In genomic region chr2:134250840-134251461, GRCh38 we compare ENCODE assay signal across 15 cellular contexts. TPM values are rescaled to one million over a fixed set of nuclear protein-coding genes. Genes with fewer than 3 reads are reported as not detected.
DNase-seq lines count a peak whose midpoint lies in the region; ATAC-seq and TF ChIP-seq lines count a peak whose summit lies in the region.
"Had no signal": no experiment of that assay in that cellular context is flagged by ENCODE, and none has a peak within 500 bp of the region (broad histone marks: within the 10 kb centered on the region; RNA-seq: fewer than 3 reads in every experiment).

No MANE protein-coding gene starts in this region.

- H3K36me3 Mint-ChIP-seq in activated B cell treated with CpG ODN at 0.5 μM for 24 hours (ENCODE audit: low read depth): peaks cover 9% of the 10 kb centered on the region
- H3K36me3 Mint-ChIP-seq in stimulated activated naive B cell treated with anti-CD40 and anti-IgM and Interleukin-4, amounts not matched to agents 10 μg/mL and 1 μg/mL and 100 μg/mL, for 72 hours: peaks cover 8 to 25% of the 10 kb centered on the region in 2 donors

- H2AFZ ChIP-seq in Loucy (ENCODE audit: low read length): no peak overlapping the region

- peak overlapping the region; percentile 57 for H3K4me3 Mint-ChIP-seq in activated B cell treated with CpG ODN at 0.5 μM for 24 hours
- peak overlapping the region; percentile 66 to 70 for H3K4me3 Mint-ChIP-seq in stimulated activated naive B cell treated with anti-CD40 and anti-IgM and Interleukin-4, amounts not matched to agents 10 μg/mL and 1 μg/mL and 100 μg/mL, for 72 hours

- peaks cover 95% of the 10 kb centered on the region for H3K4me1 Mint-ChIP-seq in activated B cell treated with CpG ODN at 0.5 μM for 24 hours
- H3K4me1 Mint-ChIP-seq in stimulated activated naive B cell treated with anti-CD40 and anti-IgM and Interleukin-4, amounts not matched to agents 10 μg/mL and 1 μg/mL and 100 μg/mL, for 72 hours: peaks cover 77 to 97% of the 10 kb centered on the region in 2 donors

- WGBS in heart right ventricle, 2 donors: 87 to 93% methylated on average over 8 of the region's 8 CpGs

- TF ChIP-seq CTCF in heart right ventricle (IDR thresholded peaks at IDR 0.05) (no peak), Loucy (conservative IDR thresholded peaks at IDR 0.05; ENCODE audit: low read length) (no peak), activated B cell treated with CpG ODN at 0.5 μM for 24 hours (IDR thresholded peaks at IDR 0.05) (no peak)

- no peaks in the 10 kb centered on the region for H3F3A ChIP-seq in Loucy (ENCODE audit: low read depth)

- H3K4me3 ChIP-seq in heart right ventricle: no peak overlapping the region
- H3K4me3 ChIP-seq in Loucy (ENCODE audit: low read length, poor library complexity, severe bottlenecking): peak overlapping the region; percentile 15
- H3K4me3 ChIP-seq: stomach had no signal

- CTCF ChIA-PET in activated B cell treated with CpG ODN at 0.5 μM for 24 hours (lab: Charles Lee): interaction anchor here (0.9 to 4.7 kb wide), 8 partner anchors 12 to 364 kb away, joined by 3 to 28 read pairs (median 8); no protein-coding TSS in a partner anchor

- no peaks in the 10 kb centered on the region for H3K9me2 ChIP-seq in Loucy (replicated peaks; ENCODE audit: low read depth, low read length)

- peaks cover 2 to 87% (median 73%) of the 10 kb centered on the region in 9 donors for H3K4me1 ChIP-seq in heart right ventricle
- H3K4me1 ChIP-seq in Loucy (ENCODE audit: insufficient read depth, low read length, poor library complexity, severe bottlenecking): peaks cover 92% of the 10 kb centered on the region

- ATAC-seq in left ventricle myocardium superior: peak; percentile 6
- ATAC-seq in heart right ventricle: no peak
- peak; percentile 10 for ATAC-seq in activated B cell treated with CpG ODN at 0.5 μM for 24 hours (ENCODE audit: low read depth)
- peak; percentile 19 to 46 for ATAC-seq in stimulated activated naive B cell treated with anti-CD40 and anti-IgM and Interleukin-4, amounts not matched to agents 10 μg/mL and 1 μg/mL and 100 μg/mL, for 72 hours (replicated peaks)
- ATAC-seq in HG03460 (IDR thresholded peaks at IDR 0.05; ENCODE audit: unreplicated experiment): no peak

- POLR2A ChIA-PET in activated B cell treated with CpG ODN at 0.5 μM for 24 hours (lab: Charles Lee): interaction anchor here (0.6 to 6.5 kb wide), 16 partner anchors 12 to 366 kb away, joined by 3 to 66 read pairs (median 4); no protein-coding TSS in a partner anchor

- peak overlapping the region; percentile 81 for H3K27ac Mint-ChIP-seq in activated B cell treated with CpG ODN at 0.5 μM for 24 hours
- peak overlapping the region; percentile 95 for H3K27ac Mint-ChIP-seq in stimulated activated naive B cell treated with anti-CD40 and anti-IgM and Interleukin-4, amounts not matched to agents 10 μg/mL and 1 μg/mL and 100 μg/mL, for 72 hours

- H3K27ac ChIP-seq in heart right ventricle: no peak overlapping the region

- no peaks in the 10 kb centered on the region for H4K20me1 ChIP-seq in Loucy (ENCODE audit: insufficient read depth, low read length, poor library complexity, severe bottlenecking)

- no peaks in the 10 kb centered on the region for H3K27me3 Mint-ChIP-seq in activated B cell treated with CpG ODN at 0.5 μM for 24 hours
- no peaks in the 10 kb centered on the region for H3K27me3 Mint-ChIP-seq in stimulated activated naive B cell treated with anti-CD40 and anti-IgM and Interleukin-4, amounts not matched to agents 10 μg/mL and 1 μg/mL and 100 μg/mL, for 72 hours

- H3K79me2 ChIP-seq in Loucy (ENCODE audit: insufficient read depth, low read length): peaks cover 95% of the 10 kb centered on the region

- H3K9me3 ChIP-seq in heart right ventricle: no peaks in the 10 kb centered on the region
- H3K9me3 ChIP-seq in Loucy (ENCODE audit: insufficient read depth, low read depth, low read length): no peaks in the 10 kb centered on the region
- H3K9me3 ChIP-seq: stomach had no signal

- no peaks in the 10 kb centered on the region for H3K9me3 Mint-ChIP-seq in activated B cell treated with CpG ODN at 0.5 μM for 24 hours
- H3K9me3 Mint-ChIP-seq in stimulated activated naive B cell treated with anti-CD40 and anti-IgM and Interleukin-4, amounts not matched to agents 10 μg/mL and 1 μg/mL and 100 μg/mL, for 72 hours: no peaks in the 10 kb centered on the region

- H3K27me3 ChIP-seq in heart right ventricle (no peaks in the 10 kb centered on the region), Loucy (ENCODE audit: insufficient read depth, low read length, poor library complexity, severe bottlenecking) (no peaks in the 10 kb centered on the region)
- H3K27me3 ChIP-seq: stomach had no signal

- H3K9ac ChIP-seq in Loucy (ENCODE audit: low read depth, low read length, poor library complexity, severe bottlenecking): no peak overlapping the region

- H3K4me2 ChIP-seq in Loucy (ENCODE audit: low read depth, low read length, poor library complexity, severe bottlenecking): peak overlapping the region; percentile 32

- H3K36me3 ChIP-seq in heart right ventricle (peaks cover 0 to 23% (median 0%) of the 10 kb centered on the region in 9 donors), Loucy (ENCODE audit: insufficient read depth, low read length) (peaks cover 11% of the 10 kb centered on the region; the same call in 1 of the 2 replicates)

- intact Hi-C loops in left ventricle myocardium superior (cut with micrococcal nuclease) (no loop called here), heart right ventricle (cut with DNase I) (loop anchor here in 4 of 10 donors (5.0 to 10.0 kb wide), 3 partner anchors 126 to 366 kb away; no protein-coding TSS in a partner anchor), activated B cell treated with CpG ODN at 0.5 μM for 24 hours (cut with micrococcal nuclease) (loop anchor here (1.0 to 5.0 kb wide), 5 partner anchors 16 to 666 kb away; partner anchors contain the start of gene CCNT2)

- DNase-seq in left ventricle myocardium superior (no peak), heart right ventricle (no peak), activated B cell treated with CpG ODN at 0.5 μM for 24 hours (no peak), NCI-H1694 treated with DMSO at 0.1 percent for 48 hours (lab: John Stamatoyannopoulos, UW) (no peak), OCI-M2 (lab: John Stamatoyannopoulos, UW; ENCODE audit: unreplicated experiment) (no peak)
- no peak for DNase-seq in stimulated activated naive B cell treated with anti-CD40 and anti-IgM and Interleukin-4, amounts not matched to agents 10 μg/mL and 1 μg/mL and 100 μg/mL, for 72 hours
- DNase-seq: activated gamma-delta T cell; central memory CD4-positive, alpha-beta T cell; glutamatergic neuron; NCI-H1694; NCI-H526; stimulated activated CD4-positive, alpha-beta T cell treated with anti-CD3 and anti-CD28 coated beads, Interleukin-2, amount 100 ng/mL, for 24 hours; stomach had no signal

RNA-seq across cellular contexts. Expression of gene MGAT5, which starts 2.9 kb away (rescaled TPM):
- 98.1 TPM for total RNA-seq in left ventricle myocardium superior
- total RNA-seq in heart right ventricle: 100 to 1,000 TPM in 3 of 10 donors, 10 to 100 TPM in 7; 68.9 to 111 (median 94.6) TPM
- polyA plus RNA-seq in heart right ventricle: 10 to 100 TPM in 1 of 2 donors, 1 to 10 TPM in 1; 6.4 to 13.1 TPM
- 66.7 and 69.0 TPM in 2 replicates for total RNA-seq in activated B cell treated with CpG ODN at 0.5 μM for 24 hours

Comparison
In these comparisons a context has a peak if more than half of its experiments do, and no peak if none do; other contexts are left out.
1. ATAC-seq: peak in left ventricle myocardium superior (single experiment), activated B cell treated with CpG ODN at 0.5 μM for 24 hours (single experiment) and stimulated activated naive B cell treated with anti-CD40 and anti-IgM and Interleukin-4, amounts not matched to agents 10 μg/mL and 1 μg/mL and 100 μg/mL, for 72 hours (2 of 2); none in heart right ventricle (0 of 8) and HG03460 (single experiment).